Comparison of ENCODE assay signal across 7 cellular contexts in genomic region chr6:31666337-31666960, GRCh38. TPM values are rescaled to one million over a fixed set of nuclear protein-coding genes. Genes with fewer than 3 reads are reported as not detected.
DNase-seq lines count a peak whose midpoint lies in the region; ATAC-seq and TF ChIP-seq lines count a peak whose summit lies in the region.

No MANE protein-coding gene starts in this region.

- H3K9ac ChIP-seq in iPS-15b (ENCODE audit: low read depth, low read length): peak overlapping the region; percentile 70

- peak overlapping the region; percentile 97 for H3K4me3 ChIP-seq in iPS-15b (ENCODE audit: low read depth, low read length)

- peaks cover 3% of the 10 kb centered on the region for H3K4me1 ChIP-seq in iPS-15b (ENCODE audit: control insufficient read depth, insufficient read depth, low read length)

- POLR2A ChIA-PET in activated CD8-positive, alpha-beta T cell treated with anti-CD3 and anti-CD28 coated beads for 36 hours (lab: Charles Lee): interaction anchor here (0.5 to 8.5 kb wide), 10 partner anchors 12 to 172 kb away, joined by 3 to 160 read pairs (median 4); partner anchors contain the start of genes ABHD16A, APOM, BAG6 and DDX39B

- H3K4me1 Mint-ChIP-seq in HFFc6 (ENCODE audit: low read depth): peaks cover 63% of the 10 kb centered on the region
- peaks cover 54% of the 10 kb centered on the region for H3K4me1 Mint-ChIP-seq in activated CD8-positive, alpha-beta T cell treated with anti-CD3 and anti-CD28 coated beads for 36 hours (ENCODE audit: low read depth)
- peaks cover 66% of the 10 kb centered on the region for H3K4me1 Mint-ChIP-seq in stimulated activated naive CD8-positive, alpha-beta T cell treated with anti-CD3 and anti-CD28 coated beads, Interleukin-15, amount 100 ng/mL, for 72 hours

- no peak for DNase-seq in HFFc6
- DNase-seq in activated CD8-positive, alpha-beta T cell treated with anti-CD3 and anti-CD28 coated beads for 36 hours: no peak
- no peak for DNase-seq in stimulated activated naive CD8-positive, alpha-beta T cell treated with anti-CD3 and anti-CD28 coated beads, Interleukin-15, amount 100 ng/mL, for 72 hours
- DNase-seq in NCI-H187 (lab: John Stamatoyannopoulos, UW): no peak
- no peak for DNase-seq in DMS153 treated with DMSO at 0.1 percent for 48 hours (lab: John Stamatoyannopoulos, UW; ENCODE audit: unreplicated experiment)

- peaks cover 52% of the 10 kb centered on the region for H3K36me3 Mint-ChIP-seq in HFFc6 (ENCODE audit: low read depth)
- peaks cover 82% of the 10 kb centered on the region for H3K36me3 Mint-ChIP-seq in activated CD8-positive, alpha-beta T cell treated with anti-CD3 and anti-CD28 coated beads for 36 hours (ENCODE audit: low read depth)

- no peak for TF ChIP-seq CTCF in HFFc6 (IDR thresholded peaks at IDR 0.05)
- TF ChIP-seq CTCF in activated CD8-positive, alpha-beta T cell treated with anti-CD3 and anti-CD28 coated beads for 36 hours (IDR thresholded peaks at IDR 0.05): no peak

- no peaks in the 10 kb centered on the region for H3K27me3 ChIP-seq in iPS-15b (ENCODE audit: control insufficient read depth, insufficient read depth, low read length)

- H3K36me3 ChIP-seq in iPS-15b (ENCODE audit: control insufficient read depth, insufficient read depth, low read length): peaks cover 51% of the 10 kb centered on the region

- CTCF ChIA-PET in activated CD8-positive, alpha-beta T cell treated with anti-CD3 and anti-CD28 coated beads for 36 hours (lab: Charles Lee): interaction anchor here (0.7 to 0.9 kb wide), 2 partner anchors 71 to 173 kb away, joined by 3 read pairs; no protein-coding TSS in a partner anchor

- ATAC-seq in activated CD8-positive, alpha-beta T cell treated with anti-CD3 and anti-CD28 coated beads for 36 hours: no peak
- no peak for ATAC-seq in stimulated activated naive CD8-positive, alpha-beta T cell treated with anti-CD3 and anti-CD28 coated beads, Interleukin-15, amount 100 ng/mL, for 72 hours
- no peak for ATAC-seq in GM19455 (IDR thresholded peaks at IDR 0.05; ENCODE audit: unreplicated experiment)

- H3K9me3 ChIP-seq in iPS-15b (ENCODE audit: control insufficient read depth, insufficient read depth, low read length): no peaks in the 10 kb centered on the region

- peak overlapping the region; percentile 95 for H3K4me3 Mint-ChIP-seq in HFFc6
- H3K4me3 Mint-ChIP-seq in activated CD8-positive, alpha-beta T cell treated with anti-CD3 and anti-CD28 coated beads for 36 hours: peak overlapping the region; percentile 98
- H3K4me3 Mint-ChIP-seq in stimulated activated naive CD8-positive, alpha-beta T cell treated with anti-CD3 and anti-CD28 coated beads, Interleukin-15, amount 100 ng/mL, for 72 hours: peak overlapping the region; percentile 87 to 97

- peak overlapping the region; percentile 98 for H3K27ac Mint-ChIP-seq in HFFc6
- peak overlapping the region; percentile 97 for H3K27ac Mint-ChIP-seq in activated CD8-positive, alpha-beta T cell treated with anti-CD3 and anti-CD28 coated beads for 36 hours
- peak overlapping the region; percentile 98 to 99 for H3K27ac Mint-ChIP-seq in stimulated activated naive CD8-positive, alpha-beta T cell treated with anti-CD3 and anti-CD28 coated beads, Interleukin-15, amount 100 ng/mL, for 72 hours

- H3K27me3 Mint-ChIP-seq in HFFc6 (ENCODE audit: insufficient read depth): peaks cover 4% of the 10 kb centered on the region
- no peaks in the 10 kb centered on the region for H3K27me3 Mint-ChIP-seq in activated CD8-positive, alpha-beta T cell treated with anti-CD3 and anti-CD28 coated beads for 36 hours
- no peaks in the 10 kb centered on the region for H3K27me3 Mint-ChIP-seq in stimulated activated naive CD8-positive, alpha-beta T cell treated with anti-CD3 and anti-CD28 coated beads, Interleukin-15, amount 100 ng/mL, for 72 hours

- intact Hi-C loops in activated CD8-positive, alpha-beta T cell treated with anti-CD3 and anti-CD28 coated beads for 36 hours (cut with micrococcal nuclease): loop anchor here (10.0 kb wide), 2 partner anchors 122 to 168 kb away; partner anchors contain the start of genes ATP6V1G2, DDX39B and NFKBIL1

- no peaks in the 10 kb centered on the region for H3K9me3 Mint-ChIP-seq in HFFc6
- no peaks in the 10 kb centered on the region for H3K9me3 Mint-ChIP-seq in activated CD8-positive, alpha-beta T cell treated with anti-CD3 and anti-CD28 coated beads for 36 hours
- no peaks in the 10 kb centered on the region for H3K9me3 Mint-ChIP-seq in stimulated activated naive CD8-positive, alpha-beta T cell treated with anti-CD3 and anti-CD28 coated beads, Interleukin-15, amount 100 ng/mL, for 72 hours

RNA-seq across cellular contexts. Expression of gene CSNK2B, which starts 0.6 kb away (rescaled TPM):
- 100 to 1,000 TPM; 200 to 255 (median 225) TPM for total RNA-seq in HFFc6 (2021; fragmentation: NEBNext Ultra II Directional; extraction: Animal tissue kit (Norgen Biotek cat#: 25700))
- 100 to 1,000 TPM; 241 to 247 TPM for total RNA-seq in activated CD8-positive, alpha-beta T cell treated with anti-CD3 and anti-CD28 coated beads for 36 hours

RNA-seq across cellular contexts. Expression of gene GPANK1, which starts 1.7 kb away (rescaled TPM):
- total RNA-seq in HFFc6 (2021; fragmentation: NEBNext Ultra II Directional; extraction: Animal tissue kit (Norgen Biotek cat#: 25700)): 10 to 100 TPM; 11.6 to 14.9 (median 13.0) TPM
- total RNA-seq in activated CD8-positive, alpha-beta T cell treated with anti-CD3 and anti-CD28 coated beads for 36 hours: 10 to 100 TPM; 29.4 to 30.9 TPM

RNA-seq across cellular contexts. Expression of gene LY6G5B, which starts 3.3 kb away (rescaled TPM):
- total RNA-seq in HFFc6 (2021; fragmentation: NEBNext Ultra II Directional; extraction: Animal tissue kit (Norgen Biotek cat#: 25700)): 1 to 10 TPM; 4.6 to 6.0 (median 5.3) TPM
- total RNA-seq in activated CD8-positive, alpha-beta T cell treated with anti-CD3 and anti-CD28 coated beads for 36 hours: 10 to 100 TPM; 14.7 to 16.1 TPM

RNA-seq across cellular contexts. Expression of gene C6orf47, which starts 5.9 kb away (rescaled TPM):
- 10 to 100 TPM; 13.4 to 16.2 (median 14.9) TPM for total RNA-seq in HFFc6 (2021; fragmentation: NEBNext Ultra II Directional; extraction: Animal tissue kit (Norgen Biotek cat#: 25700))
- total RNA-seq in activated CD8-positive, alpha-beta T cell treated with anti-CD3 and anti-CD28 coated beads for 36 hours: 10 to 100 TPM; 11.4 to 11.7 TPM

RNA-seq across cellular contexts. Expression of gene APOM, which starts 10.8 kb away (rescaled TPM):
- 1 to 10 TPM; 2.4 to 4.3 (median 2.8) TPM for total RNA-seq in HFFc6 (2021; fragmentation: NEBNext Ultra II Directional; extraction: Animal tissue kit (Norgen Biotek cat#: 25700))
- total RNA-seq in activated CD8-positive, alpha-beta T cell treated with anti-CD3 and anti-CD28 coated beads for 36 hours: 1 to 10 TPM; 4.4 to 4.9 TPM
